1 cellular context compared by ENCODE assay signal in the genomic region with DNA sequence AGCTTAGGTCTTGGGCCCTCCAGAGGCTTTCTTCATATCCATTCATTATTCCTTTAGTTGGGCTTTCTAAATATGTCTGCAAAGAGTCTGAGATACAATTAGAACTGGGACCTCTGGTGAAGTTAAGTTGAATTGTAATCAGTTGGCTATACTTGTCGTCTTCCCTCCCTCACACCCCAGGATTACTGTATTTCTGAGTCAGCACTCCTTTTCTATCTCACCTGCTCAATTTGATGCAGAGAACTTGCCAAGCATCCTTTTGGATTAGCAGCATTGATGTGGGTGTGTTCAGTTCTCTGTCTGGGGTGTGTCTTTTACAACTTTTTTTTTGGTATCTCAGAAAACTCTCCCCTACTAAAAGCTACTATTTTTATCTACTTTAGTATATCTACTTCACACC.
TF ChIP-seq lines count a peak whose summit lies in the region.

No MANE protein-coding gene starts in this region.

TF ChIP-seq in SK-N-SH, 30 proteins besides CTCF, POLR2A, EP300 and RAD21 (continued from another document):
- TF ChIP-seq RFX5 (IDR thresholded peaks at IDR 0.05; ENCODE audit: low read length) (no peak), GABPA (IDR thresholded peaks at IDR 0.05; ENCODE audit: low read depth) (no peak), RXRA (IDR thresholded peaks at IDR 0.05; ENCODE audit: borderline replicate concordance, low read depth) (no peak), RCOR1 (IDR thresholded peaks at IDR 0.05; ENCODE audit: low read length) (no peak)
